26 cellular contexts compared by ENCODE assay signal in the genomic region with DNA sequence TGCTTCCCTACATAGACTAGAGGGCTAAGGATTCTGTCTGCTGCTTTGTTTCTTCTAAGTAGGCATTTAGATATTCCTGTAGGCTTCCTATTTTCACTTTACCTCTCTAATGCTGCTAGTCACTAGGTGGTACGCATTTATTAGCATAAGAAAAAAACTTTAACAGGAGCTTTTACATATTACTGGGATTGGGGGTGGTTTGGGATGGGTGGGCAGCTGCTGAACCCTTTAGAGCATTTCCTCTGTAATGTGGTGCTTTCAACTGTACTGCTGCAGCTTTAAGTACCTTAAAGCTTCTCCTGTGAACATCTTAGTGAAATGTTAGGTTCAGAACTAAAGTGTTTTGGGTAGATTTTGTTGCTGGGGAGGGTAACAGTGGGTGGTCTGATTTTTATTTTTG.
DNase-seq lines count a peak whose midpoint lies in the region; ATAC-seq, FAIRE-seq and TF ChIP-seq lines count a peak whose summit lies in the region.
"Had no signal": no experiment of that assay in that cellular context is flagged by ENCODE, and none has a peak within 500 bp of the region (broad histone marks: within the 10 kb centered on the region; RNA-seq: fewer than 3 reads in every experiment).

No MANE protein-coding gene starts in this region.

- peak overlapping the region; percentile 67 for H4K5ac ChIP-seq in H1 (ENCODE audit: insufficient read length, low read depth, low read length)

- H3K4me1 ChIP-seq in HUES48 (ENCODE audit: control insufficient read depth, insufficient read depth, low read length) (peaks cover 46% of the 10 kb centered on the region), H1 (replicated peaks in 1 of 4; ENCODE audit: control insufficient read depth in 3 of 4, insufficient read depth in 4 of 4, low read length in 3 of 4) (peaks cover 0 to 18% (median 13%) of the 10 kb centered on the region in 4 experiments), iPS-20b (ENCODE audit: insufficient read depth, low read length) (peaks cover 42% of the 10 kb centered on the region)
- H3K4me1 ChIP-seq: BLaER1, SJSA1 had no signal

- no peak overlapping the region for H2BK15ac ChIP-seq in H1 (ENCODE audit: low read length)

- peak overlapping the region; percentile 86; the same call in 1 of the 2 replicates for H2BK5ac ChIP-seq in H1 (ENCODE audit: low read depth, low read length)

- H3K14ac ChIP-seq in H1 (ENCODE audit: insufficient read length) = no peak overlapping the region

- H3K79me2 ChIP-seq in H1 (ENCODE audit: control insufficient read depth in 1 of 2, insufficient read depth in 2 of 2, low read length in 2 of 2) = no peaks in the 10 kb centered on the region

- no peak overlapping the region for H4K91ac ChIP-seq in H1 (replicated peaks; ENCODE audit: insufficient read length, low read length)

- no peaks in the 10 kb centered on the region for H3K23me2 ChIP-seq in H1 (ENCODE audit: low read depth, low read length)

- no peaks in the 10 kb centered on the region for H3K27me3 ChIP-seq in HUES48 (ENCODE audit: control insufficient read depth, insufficient read depth, low read length)
- no peaks in the 10 kb centered on the region for H3K27me3 ChIP-seq in H1 (replicated peaks in 1 of 4; ENCODE audit: control insufficient read depth in 3 of 4, extremely low read depth in 1 of 4, insufficient read depth in 3 of 4, low read length in 3 of 4)
- no peaks in the 10 kb centered on the region for H3K27me3 ChIP-seq in iPS-20b (ENCODE audit: insufficient read depth, low read length)
- H3K27me3 ChIP-seq: BLaER1, SJSA1 had no signal

- TF ChIP-seq CTCF in H1 (IDR thresholded peaks at IDR 0.05; ENCODE audit: control extremely low read depth in 1 of 3, insufficient read depth in 1 of 3, low read depth in 1 of 3, low read length in 3 of 3) = no peak
- no peak for TF ChIP-seq CTCF in GM13977 (IDR thresholded peaks at IDR 0.05; ENCODE audit: extremely low read depth, insufficient read depth, missing control alignments)

- 0% methylated on average over 1 of the region's 1 CpG; no CpG with 5 or more reads in 1 of the 2 experiments for WGBS in H1 (ENCODE audit: extremely low coverage in 1 of 2, insufficient coverage in 1 of 2, insufficient read length in 1 of 2, insufficient replicate concordance in 2 of 2, low coverage in 1 of 2, low lambda C conversion rate in 2 of 2, missing lambda C conversion rate in 1 of 2), 2 experiments

- peak overlapping the region; percentile 36 for H3K4me3 ChIP-seq in HUES48 (ENCODE audit: low read depth, low read length)
- peak overlapping the region in 1 of 4 experiments; percentile 29; a peak in 1 of 8 replicates for H3K4me3 ChIP-seq in H1 (ENCODE audit: extremely low read depth in 1 of 4, insufficient read depth in 2 of 4, low read depth in 3 of 4, low read length in 4 of 4)
- H3K4me3 ChIP-seq in iPS-20b (ENCODE audit: low read length) = peak overlapping the region; percentile 44; the same call in 1 of the 2 replicates
- H3K4me3 ChIP-seq: BLaER1, SJSA1 had no signal

- H2BK20ac ChIP-seq in H1 (ENCODE audit: low read length) = no peak overlapping the region

- H2AFZ ChIP-seq in H1 (ENCODE audit: low read length) = no peak overlapping the region

- H3K9me3 ChIP-seq in HUES48 (ENCODE audit: control insufficient read depth, insufficient read depth, low read length) (no peaks in the 10 kb centered on the region), H1 (ENCODE audit: insufficient read depth in 2 of 2, low read depth in 1 of 2, low read length in 1 of 2) (no peaks in the 10 kb centered on the region; a peak in 1 of 4 replicates), iPS-20b (ENCODE audit: insufficient read depth, low read depth, low read length) (no peaks in the 10 kb centered on the region)
- H3K9me3 ChIP-seq: SJSA1 had no signal

- TF ChIP-seq POLR2A in H1 (IDR thresholded peaks at IDR 0.05; ENCODE audit: control extremely low read depth in 1 of 2, low read depth in 2 of 2, low read length in 2 of 2) (no peak), GM18505 (IDR thresholded peaks at IDR 0.05; ENCODE audit: borderline replicate concordance, extremely low read depth, insufficient read depth, insufficient read length) (no peak)

- POLR2A ChIA-PET in H1 (lab: Charles Lee; ENCODE audit: partially characterized antibody) = interaction anchor here (0.6 to 3.1 kb wide), 13 partner anchors 10 to 761 kb away, joined by 3 to 20 read pairs (median 4); partner anchors contain the start of gene ZNF430

- H4K20me1 ChIP-seq in H1 (replicated peaks in 1 of 2; ENCODE audit: control insufficient read depth in 1 of 2, insufficient read depth in 2 of 2, low read length in 2 of 2) = no peaks in the 10 kb centered on the region
- H4K20me1 ChIP-seq: BLaER1 had no signal

- H4K8ac ChIP-seq in H1 (ENCODE audit: extremely low read depth, insufficient read depth, low read length) = no peak overlapping the region

- intact Hi-C loops in cardiac septum (cut with DNase I) = no loop called here

- no peak overlapping the region for H3K23ac ChIP-seq in H1 (ENCODE audit: insufficient read length)

- CTCF ChIA-PET in H1 (lab: Charles Lee; ENCODE audit: partially characterized antibody) = interaction anchor here (1.0 to 3.3 kb wide), 2 partner anchors 12 to 100 kb away, joined by 3 to 9 read pairs; no protein-coding TSS in a partner anchor

- H3K9ac ChIP-seq in HUES48 (ENCODE audit: low read depth, low read length) = peak overlapping the region; percentile 33; the same call in 1 of the 2 replicates
- no peak overlapping the region for H3K9ac ChIP-seq in H1 (replicated peaks in 1 of 4; ENCODE audit: extremely low read depth in 1 of 4, low read depth in 3 of 4, low read length in 3 of 4)
- H3K9ac ChIP-seq in iPS-20b (ENCODE audit: low read depth, low read length) = peak overlapping the region; percentile 57; the same call in 1 of the 2 replicates
- H3K9ac ChIP-seq: BLaER1, KMS-11 had no signal

- H3K79me1 ChIP-seq in H1 (ENCODE audit: low read depth, low read length) = no peaks in the 10 kb centered on the region

- H2BK12ac ChIP-seq in H1 (ENCODE audit: low read depth, low read length) = no peak overlapping the region

- in situ Hi-C loops in GM13977 (cut with MboI; ENCODE audit: low pct_unique_long_range_greater_than_20kb, low sequenced_read_pairs, unreplicated experiment) = no loop called here

- peak overlapping the region; percentile 89 for H3K27ac ChIP-seq in HUES48 (ENCODE audit: low read depth, low read length)
- peak overlapping the region; percentile 57; the same call in 1 of the 2 replicates for H3K27ac ChIP-seq in H1 (ENCODE audit: low read depth, low read length)
- no peak overlapping the region for H3K27ac ChIP-seq in iPS-20b (ENCODE audit: low read length)
- H3K27ac ChIP-seq: BLaER1, KMS-11, SJSA1 had no signal

- H3K4ac ChIP-seq in H1 (replicated peaks; ENCODE audit: insufficient read length, low read depth, low read length) = no peak overlapping the region

- H2AK5ac ChIP-seq in H1 (ENCODE audit: low read depth, low read length) = no peak overlapping the region

- H3K18ac ChIP-seq in H1 (ENCODE audit: extremely low read depth, low read length) = no peak overlapping the region

- TF ChIP-seq EP300 in H1 (IDR thresholded peaks at IDR 0.05; ENCODE audit: borderline replicate concordance in 1 of 2, low read depth in 2 of 2, low read length in 2 of 2) = no peak

- no peak overlapping the region for H2BK120ac ChIP-seq in H1 (replicated peaks; ENCODE audit: low read depth, low read length)

- H3K36me3 ChIP-seq in HUES48 (ENCODE audit: control insufficient read depth, insufficient read depth, low read length) (no peaks in the 10 kb centered on the region), H1 (ENCODE audit: control insufficient read depth in 2 of 4, insufficient read depth in 4 of 4, low read length in 3 of 4) (no peaks in the 10 kb centered on the region), iPS-20b (ENCODE audit: insufficient read depth, low read depth, low read length) (no peaks in the 10 kb centered on the region)
- H3K36me3 ChIP-seq: BLaER1, SJSA1 had no signal

- H3K56ac ChIP-seq in H1 (replicated peaks; ENCODE audit: insufficient read length, low read depth, low read length) = no peak overlapping the region

- no peak for TF ChIP-seq RAD21 in H1 (IDR thresholded peaks at IDR 0.05 in 1 of 2, conservative IDR thresholded peaks at IDR 0.05 in 1 of 2; ENCODE audit: low read depth in 2 of 2, low read length in 2 of 2)

- ATAC-seq in GM18505 (IDR thresholded peaks at IDR 0.05; ENCODE audit: unreplicated experiment) (no peak), HG03469 (IDR thresholded peaks at IDR 0.05; ENCODE audit: unreplicated experiment) (no peak)
- ATAC-seq: Right ventricle myocardium inferior had no signal

- DNase-seq in H1 (ENCODE audit: low read depth in 1 of 2, low spot score in 2 of 2) (peak; percentile 46 to 72), GM13977 (ENCODE audit: low spot score) (no peak), cardiac septum (ENCODE audit: low spot score) (no peak)
- DNase-seq: CD4-positive, alpha-beta T cell; COR-L47; DMS79 treated with DMSO at 0.1 percent for 48 hours; HFFc6; IMR-90; NCI-H1105; NCI-H146; NCI-H2029; NCI-H226; NCI-H510A treated with DMSO at 0.1 percent for 48 hours; NCI-H748 treated with DMSO at 0.1 percent for 48 hours; T-helper 1 cell had no signal

- peak; percentile 57 for FAIRE-seq in H1 (lab: Jason Lieb, UNC)
- FAIRE-seq: G401.6, GM12892, RCC 7860 had no signal

- H3K4me2 ChIP-seq in H1 (ENCODE audit: insufficient read depth in 1 of 2, low read depth in 2 of 2, low read length in 2 of 2) = peak overlapping the region; percentile 35 to 51; a peak in 3 of 4 replicates
- H3K4me2 ChIP-seq: BLaER1, KMS-11 had no signal

TF ChIP-seq in H1, 55 proteins besides CTCF, POLR2A, EP300 and RAD21 (continues in another document):
- no peak for TF ChIP-seq MAFK (IDR thresholded peaks at IDR 0.05; ENCODE audit: low read depth, low read length)
- peak; percentile 56 for TF ChIP-seq NANOG (IDR thresholded peaks at IDR 0.05; ENCODE audit: insufficient read depth, low read depth, low read length, poor library complexity, severe bottlenecking)
- TF ChIP-seq RBBP5 (IDR thresholded peaks at IDR 0.05; ENCODE audit: borderline replicate concordance, low read depth, low read length) = no peak

Comparison
In these comparisons a context has a peak if more than half of its experiments do, and no peak if none do; other contexts are left out.
1. H3K9ac ChIP-seq: peak in HUES48 (single experiment) and iPS-20b (single experiment); none in H1 (0 of 4).
2. DNase-seq: peak in H1 (2 of 2); none in GM13977 (single experiment) and cardiac septum (single experiment).